In the genomic region with DNA sequence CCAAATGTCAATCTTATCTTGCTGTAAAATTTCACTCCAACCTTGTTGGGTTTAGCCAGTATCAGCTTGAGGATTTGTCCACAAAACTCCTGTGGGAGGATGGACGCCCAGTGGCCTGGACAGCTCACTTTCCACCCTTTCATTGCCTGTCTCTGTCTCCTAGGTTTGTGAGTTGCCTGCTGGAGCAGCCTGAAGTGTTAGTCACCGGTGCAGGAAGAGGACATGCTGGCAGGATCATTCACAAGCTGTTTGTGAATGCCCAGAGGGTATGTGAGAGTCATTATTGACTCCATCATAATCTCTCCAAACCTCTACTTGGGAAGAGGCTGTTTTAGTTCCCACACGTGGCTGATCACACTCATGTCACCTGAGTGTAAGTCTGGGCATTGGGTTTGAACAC, we compare ENCODE assay signal across 15 cellular contexts.
DNase-seq lines count a peak whose midpoint lies in the region; ATAC-seq and TF ChIP-seq lines count a peak whose summit lies in the region.
"Had no signal": no experiment of that assay in that cellular context is flagged by ENCODE, and none has a peak within 500 bp of the region (broad histone marks: within the 10 kb centered on the region; RNA-seq: fewer than 3 reads in every experiment).

No MANE protein-coding gene starts in this region.

- no peak overlapping the region for H4K8ac ChIP-seq in mesenchymal stem cell (ENCODE audit: low read length)

- in situ Hi-C loops in GM13977 (cut with MboI; ENCODE audit: low pct_unique_long_range_greater_than_20kb, low sequenced_read_pairs, unreplicated experiment): no loop called here

- H3K27me3 Mint-ChIP-seq in activated naive CD4-positive, alpha-beta T cell treated with anti-CD3 and anti-CD28 coated beads, Interleukin-2, amount 10 ng/mL, durations not matched to agents 7 days and 5 days: no peaks in the 10 kb centered on the region
- H3K27me3 Mint-ChIP-seq: activated CD4-positive, alpha-beta T cell treated with anti-CD3 and anti-CD28 coated beads for 36 hours; activated naive CD8-positive, alpha-beta T cell treated with anti-CD3 and anti-CD28 coated beads, Interleukin-2, amount 10 ng/mL, durations not matched to agents 7 days and 5 days; type B pancreatic cell had no signal

- no peak overlapping the region for H3K4ac ChIP-seq in mesenchymal stem cell (ENCODE audit: low read depth in 1 of 2, low read length in 2 of 2)

- no peak for TF ChIP-seq CTCF in MM.1S (IDR thresholded peaks at IDR 0.05; ENCODE audit: low read length)
- TF ChIP-seq CTCF in GM13977 (IDR thresholded peaks at IDR 0.05; ENCODE audit: extremely low read depth, insufficient read depth, missing control alignments): no peak

- no peak overlapping the region for H2BK15ac ChIP-seq in mesenchymal stem cell (ENCODE audit: low read depth, poor library complexity, severe bottlenecking)

- peaks cover 2% of the 10 kb centered on the region for H3K4me1 Mint-ChIP-seq in activated naive CD4-positive, alpha-beta T cell treated with anti-CD3 and anti-CD28 coated beads, Interleukin-2, amount 10 ng/mL, durations not matched to agents 7 days and 5 days

- no peaks in the 10 kb centered on the region for H4K20me1 ChIP-seq in MM.1S (ENCODE audit: insufficient read depth, low read length)

- H3K27me3 ChIP-seq in MM.1S (replicated peaks; ENCODE audit: insufficient read depth, low read length): no peaks in the 10 kb centered on the region
- no peaks in the 10 kb centered on the region for H3K27me3 ChIP-seq in mesenchymal stem cell (ENCODE audit: control insufficient read depth in 1 of 2, insufficient read depth in 1 of 2, low read length in 2 of 2)
- H3K27me3 ChIP-seq: ovary had no signal

- no peak for ATAC-seq in HG02798 (IDR thresholded peaks at IDR 0.05; ENCODE audit: poor library complexity, unreplicated experiment)
- no peak for ATAC-seq in GM21619 (IDR thresholded peaks at IDR 0.05; ENCODE audit: unreplicated experiment)
- ATAC-seq: activated CD4-positive, alpha-beta T cell treated with anti-CD3 and anti-CD28 coated beads for 36 hours had no signal

- peak overlapping the region; percentile 96 for H3K27ac ChIP-seq in MM.1S (ENCODE audit: low read length)
- no peak overlapping the region for H3K27ac ChIP-seq in mesenchymal stem cell (ENCODE audit: low read length, poor library complexity, severe bottlenecking)
- H3K27ac ChIP-seq: left ventricle myocardium inferior, ovary had no signal

- DNase-seq in COLO829 (ENCODE audit: low spot score): peak; percentile 27
- DNase-seq in MM.1S: no peak
- DNase-seq in astrocyte of the hippocampus (ENCODE audit: low read depth, low spot score): peak; percentile 79
- peak; percentile 38 for DNase-seq in mesenchymal stem cell
- no peak for DNase-seq in GM13977 (ENCODE audit: low spot score)
- no peak for DNase-seq in activated naive CD4-positive, alpha-beta T cell treated with anti-CD3 and anti-CD28 coated beads, Interleukin-2, amount 10 ng/mL, durations not matched to agents 7 days and 5 days
- DNase-seq: activated CD4-positive, alpha-beta T cell treated with anti-CD3 and anti-CD28 coated beads for 36 hours; activated naive CD8-positive, alpha-beta T cell treated with anti-CD3 and anti-CD28 coated beads, Interleukin-2, amount 10 ng/mL, durations not matched to agents 7 days and 5 days; erythroblast; left ventricle myocardium inferior; NCI-H1694; ovary had no signal

- H2BK5ac ChIP-seq in mesenchymal stem cell (ENCODE audit: low read depth, low read length, poor library complexity, severe bottlenecking): no peak overlapping the region

- H3K23ac ChIP-seq in mesenchymal stem cell (ENCODE audit: low read length in 2 of 2): no peak overlapping the region

- no peaks in the 10 kb centered on the region for H3K9me3 Mint-ChIP-seq in activated naive CD4-positive, alpha-beta T cell treated with anti-CD3 and anti-CD28 coated beads, Interleukin-2, amount 10 ng/mL, durations not matched to agents 7 days and 5 days
- H3K9me3 Mint-ChIP-seq: activated naive CD8-positive, alpha-beta T cell treated with anti-CD3 and anti-CD28 coated beads, Interleukin-2, amount 10 ng/mL, durations not matched to agents 7 days and 5 days; type B pancreatic cell had no signal

- no peak overlapping the region for H2AK5ac ChIP-seq in mesenchymal stem cell (ENCODE audit: low read length, severe bottlenecking)

- H3K18ac ChIP-seq in mesenchymal stem cell (ENCODE audit: low read depth in 1 of 2, low read length in 2 of 2): no peak overlapping the region

- H3K9me2 ChIP-seq in MM.1S (replicated peaks; ENCODE audit: insufficient read depth, low read length): no peaks in the 10 kb centered on the region

- no peak overlapping the region for H2AFZ ChIP-seq in MM.1S (ENCODE audit: low read length)
- no peak overlapping the region for H2AFZ ChIP-seq in mesenchymal stem cell (ENCODE audit: low read depth, low read length)

- H3K36me3 Mint-ChIP-seq in activated naive CD4-positive, alpha-beta T cell treated with anti-CD3 and anti-CD28 coated beads, Interleukin-2, amount 10 ng/mL, durations not matched to agents 7 days and 5 days: peaks cover 35% of the 10 kb centered on the region

- no peak overlapping the region for H3K9ac ChIP-seq in MM.1S (ENCODE audit: low read length)
- peak overlapping the region; percentile 14 for H3K9ac ChIP-seq in mesenchymal stem cell (ENCODE audit: low read length)

- H3K79me2 ChIP-seq in MM.1S (ENCODE audit: low read length): 0 out of 2 replicates have a peak, but pooled peaks cover 6% of the 10 kb centered on the region

- no peaks in the 10 kb centered on the region for H3K9me3 ChIP-seq in MM.1S (replicated peaks; ENCODE audit: insufficient read depth, low read length)
- H3K9me3 ChIP-seq in mesenchymal stem cell (ENCODE audit: control insufficient read depth, low read length): no peaks in the 10 kb centered on the region
- H3K9me3 ChIP-seq: left ventricle myocardium inferior, ovary had no signal

- no peak overlapping the region for H3K27ac Mint-ChIP-seq in activated naive CD4-positive, alpha-beta T cell treated with anti-CD3 and anti-CD28 coated beads, Interleukin-2, amount 10 ng/mL, durations not matched to agents 7 days and 5 days
- H3K27ac Mint-ChIP-seq: activated CD4-positive, alpha-beta T cell treated with anti-CD3 and anti-CD28 coated beads for 36 hours; activated naive CD8-positive, alpha-beta T cell treated with anti-CD3 and anti-CD28 coated beads, Interleukin-2, amount 10 ng/mL, durations not matched to agents 7 days and 5 days; type B pancreatic cell had no signal

- no peak overlapping the region for H2BK120ac ChIP-seq in mesenchymal stem cell (ENCODE audit: low read depth, low read length)

- H3K79me1 ChIP-seq in mesenchymal stem cell (replicated peaks; ENCODE audit: low read length, poor library complexity, severe bottlenecking): peaks cover 16% of the 10 kb centered on the region

- H4K91ac ChIP-seq in mesenchymal stem cell (ENCODE audit: low read length): no peak overlapping the region

- H3K36me3 ChIP-seq in MM.1S (replicated peaks; ENCODE audit: insufficient read depth, low read length): peaks cover 15% of the 10 kb centered on the region; the same call in 1 of the 2 replicates
- H3K36me3 ChIP-seq in mesenchymal stem cell (ENCODE audit: control insufficient read depth in 1 of 2, insufficient read depth in 2 of 2, low read depth in 1 of 2, low read length in 2 of 2): peaks cover 7 to 78% of the 10 kb centered on the region in 2 experiments
- H3K36me3 ChIP-seq: ovary had no signal

- peak overlapping the region; percentile 96 for H3K4me2 ChIP-seq in MM.1S (ENCODE audit: low read depth, low read length)
- H3K4me2 ChIP-seq in mesenchymal stem cell (ENCODE audit: low read length, poor library complexity, severe bottlenecking): no peak overlapping the region

- CTCF ChIA-PET in activated naive CD4-positive, alpha-beta T cell treated with anti-CD3 and anti-CD28 coated beads, Interleukin-2, amount 10 ng/mL, durations not matched to agents 7 days and 5 days (lab: Charles Lee): interaction anchor here (0.6 kb wide), 1 partner anchor 97 kb away, joined by 3 read pairs; no protein-coding TSS in a partner anchor

- peaks cover 37% of the 10 kb centered on the region for H3F3A ChIP-seq in MM.1S (ENCODE audit: insufficient read depth, low read length)

- no peak overlapping the region for H3K4me3 ChIP-seq in MM.1S (ENCODE audit: low read length)
- H3K4me3 ChIP-seq in mesenchymal stem cell (ENCODE audit: insufficient read depth in 1 of 2, low read depth in 1 of 2, low read length in 2 of 2): no peak overlapping the region
- H3K4me3 ChIP-seq: left ventricle myocardium inferior, ovary had no signal

- WGBS in mesenchymal stem cell: 67% methylated on average over 1 of the region's 3 CpGs

- H3K4me3 Mint-ChIP-seq in activated naive CD4-positive, alpha-beta T cell treated with anti-CD3 and anti-CD28 coated beads, Interleukin-2, amount 10 ng/mL, durations not matched to agents 7 days and 5 days: no peak overlapping the region
- H3K4me3 Mint-ChIP-seq: activated CD4-positive, alpha-beta T cell treated with anti-CD3 and anti-CD28 coated beads for 36 hours; activated naive CD8-positive, alpha-beta T cell treated with anti-CD3 and anti-CD28 coated beads, Interleukin-2, amount 10 ng/mL, durations not matched to agents 7 days and 5 days; type B pancreatic cell had no signal

- no peak overlapping the region for H3K14ac ChIP-seq in mesenchymal stem cell (ENCODE audit: low read length in 2 of 2)

- H2BK12ac ChIP-seq in mesenchymal stem cell (ENCODE audit: low read length in 2 of 2): no peak overlapping the region

- peaks cover 37% of the 10 kb centered on the region for H3K4me1 ChIP-seq in MM.1S (ENCODE audit: low read length)
- no peaks in the 10 kb centered on the region for H3K4me1 ChIP-seq in mesenchymal stem cell (ENCODE audit: control insufficient read depth, insufficient read depth, low read depth, low read length)
- H3K4me1 ChIP-seq: left ventricle myocardium inferior had no signal

Comparison
In these comparisons a context has a peak if more than half of its experiments do, and no peak if none do; other contexts are left out.
1. DNase-seq: peak in COLO829 (single experiment), astrocyte of the hippocampus (single experiment) and mesenchymal stem cell (single experiment); none in MM.1S (single experiment), GM13977 (single experiment) and activated naive CD4-positive, alpha-beta T cell treated with anti-CD3 and anti-CD28 coated beads, Interleukin-2, amount 10 ng/mL, durations not matched to agents 7 days and 5 days (single experiment).